17 cellular contexts compared by ENCODE assay signal in the genomic region with DNA sequence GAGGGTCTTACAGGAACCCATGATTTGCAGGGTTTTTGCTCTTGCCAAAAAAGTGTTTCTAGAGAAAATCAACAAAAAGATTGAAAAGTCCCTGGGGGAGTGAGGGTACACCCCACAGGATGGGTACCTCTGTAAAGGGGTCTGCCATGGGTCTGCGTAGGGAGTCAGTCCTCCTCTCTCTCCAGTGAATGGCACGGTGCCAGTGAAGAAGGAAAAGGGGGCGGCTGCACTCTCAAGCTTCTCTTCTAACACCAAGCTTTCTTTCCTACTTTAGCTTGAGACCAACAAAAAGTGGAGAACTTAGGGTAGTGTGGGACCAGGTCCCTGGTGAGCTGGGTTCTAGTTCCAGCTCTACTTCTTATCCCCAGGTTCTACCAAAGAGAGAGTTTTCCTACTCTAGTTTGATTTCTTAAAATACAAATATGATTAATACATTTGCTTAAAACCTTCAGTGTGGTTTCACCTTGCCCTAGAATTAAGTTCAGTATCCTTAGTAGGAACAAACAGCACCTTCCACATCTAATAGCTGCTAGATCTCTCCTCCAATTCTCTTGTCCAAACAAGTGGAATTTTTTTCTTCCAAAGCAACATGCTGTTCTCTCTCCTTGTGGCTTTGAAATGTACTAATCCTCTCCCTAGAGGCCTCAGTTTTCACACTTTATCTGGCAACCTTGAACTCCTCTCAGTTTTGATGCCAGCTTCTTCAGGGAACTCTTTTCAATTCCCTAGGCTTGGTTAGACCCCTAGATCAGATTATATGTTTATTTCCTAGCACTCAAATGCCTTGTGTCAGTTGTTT.
A peak's percentile ranks its signal among the peaks of the same experiment; 100 is the strongest.
DNase-seq lines count a peak whose midpoint lies in the region; TF ChIP-seq lines count a peak whose summit lies in the region.
"Had no signal": no experiment of that assay in that cellular context is flagged by ENCODE, and none has a peak within 500 bp of the region (broad histone marks: within the 10 kb centered on the region; RNA-seq: fewer than 3 reads in every experiment).

No MANE protein-coding gene starts in this region.

- H3K9me3 ChIP-seq in breast epithelium (no peaks in the 10 kb centered on the region), mammary epithelial cell (replicated peaks; ENCODE audit: insufficient read depth, low read length) (no peaks in the 10 kb centered on the region), KOPT-K1 (ENCODE audit: insufficient read depth, low read length, poor library complexity, severe bottlenecking) (no peaks in the 10 kb centered on the region)
- H3K9me3 ChIP-seq: lower lobe of right lung had no signal

- TF ChIP-seq CTCF in breast epithelium (IDR thresholded peaks at IDR 0.05) (no peak), mammary epithelial cell (conservative IDR thresholded peaks at IDR 0.05 in 1 of 2, IDR thresholded peaks at IDR 0.05 in 1 of 2; ENCODE audit: extremely low read depth in 1 of 2, insufficient read depth in 1 of 2, low read depth in 1 of 2, low read length in 2 of 2) (no peak), brain (conservative IDR thresholded peaks at IDR 0.05) (no peak)

- WGBS in mammary epithelial cell (ENCODE audit: low coverage, missing lambda C conversion rate), result 83% methylated on average over 3 of the region's 3 CpGs

- CTCF ChIA-PET in mammary epithelial cell (lab: Charles Lee; ENCODE audit: low non-redundant PET), result no interaction called here

- H3K79me2 ChIP-seq in mammary epithelial cell (ENCODE audit: insufficient read depth, low read length), result no peaks in the 10 kb centered on the region

- H3K27me3 ChIP-seq in breast epithelium, result no peaks in the 10 kb centered on the region
- H3K27me3 ChIP-seq in mammary epithelial cell (ENCODE audit: insufficient read depth, low read length), result no peaks in the 10 kb centered on the region

- no TSS peak for BruUV-seq in mammary epithelial cell (replicated peaks; lab: Mats Ljungman, UMichigan)

- no peak overlapping the region for H2AFZ ChIP-seq in mammary epithelial cell (ENCODE audit: low read depth, low read length)

- no peaks in the 10 kb centered on the region for H3K36me3 Mint-ChIP-seq in brain
- H3K36me3 Mint-ChIP-seq: natural killer cell treated with Interleukin-12 subunit alpha and Interleukin-12 subunit beta and Interleukin-15 and Interleukin-18, amount 100 ng/mL, for 72 hours had no signal

- H3K27me3 Mint-ChIP-seq in brain, result no peaks in the 10 kb centered on the region
- H3K27me3 Mint-ChIP-seq: CD4-positive, alpha-beta T cell had no signal

- no peaks in the 10 kb centered on the region for H3K36me3 ChIP-seq in breast epithelium
- H3K36me3 ChIP-seq in mammary epithelial cell (ENCODE audit: insufficient read depth, low read length), result no peaks in the 10 kb centered on the region
- H3K36me3 ChIP-seq in KOPT-K1 (ENCODE audit: insufficient read depth, low read length), result no peaks in the 10 kb centered on the region
- H3K36me3 ChIP-seq: lower lobe of right lung had no signal

- no peak for TF ChIP-seq POLR2A in breast epithelium (IDR thresholded peaks at IDR 0.05)

- H3K27ac ChIP-seq in breast epithelium (peak overlapping the region; percentile 21 to 66), mammary epithelial cell (ENCODE audit: insufficient read depth, low read depth, low read length) (no peak overlapping the region), KOPT-K1 (ENCODE audit: low read depth, low read length, poor library complexity, severe bottlenecking) (peak overlapping the region; percentile 91), substantia nigra (ENCODE audit: low read depth, low read length, poor library complexity, severe bottlenecking) (peak overlapping the region; percentile 13)
- H3K27ac ChIP-seq: lower lobe of right lung had no signal

- dilution Hi-C loops in mammary epithelial cell (cut with HindIII; ENCODE audit: low sequenced_read_pairs), result no loop called here

- H3K4me1 ChIP-seq in breast epithelium (peaks cover 0 to 5% of the 10 kb centered on the region in 2 donors), mammary epithelial cell (ENCODE audit: insufficient read depth, low read length) (peaks cover 3% of the 10 kb centered on the region)

- no peak overlapping the region for H3K9ac ChIP-seq in mammary epithelial cell (ENCODE audit: insufficient read depth, low read length)

- DNase-seq in breast epithelium (ENCODE audit: low spot score in 2 of 2) (no peak), mammary epithelial cell (no peak), substantia nigra (lab: John Stamatoyannopoulos, UW) (peak in 5 of 49 donors; percentile 1 to 23 (median 5)), UCSD-AML1 (lab: John Stamatoyannopoulos, UW; ENCODE audit: unreplicated experiment) (no peak), inferior parietal cortex (ENCODE audit: extremely low spot score) (no peak), ACHN (no peak)
- DNase-seq: activated CD4-positive, CD25-positive, alpha-beta regulatory T cell; activated CD8-positive, alpha-beta memory T cell treated with anti-CD3 and anti-CD28 coated beads for 24 hours; amygdala; CD4-positive, alpha-beta T cell; EL; lower lobe of right lung; NCI-H1048 had no signal

- H3K4me3 Mint-ChIP-seq in brain, result no peak overlapping the region
- H3K4me3 Mint-ChIP-seq: CD4-positive, alpha-beta T cell; natural killer cell treated with Interleukin-12 subunit alpha and Interleukin-12 subunit beta and Interleukin-15 and Interleukin-18, amount 100 ng/mL, for 72 hours had no signal

- intact Hi-C loops in breast epithelium (cut with DNase I; ENCODE audit: low total_unique reads) (no loop called here), mammary epithelial cell (cut with micrococcal nuclease) (loop anchor here (5.0 kb wide), 2 partner anchors 217 to 288 kb away; no protein-coding TSS in a partner anchor)

- H3K4me3 ChIP-seq in breast epithelium (no peak overlapping the region), mammary epithelial cell (replicated peaks in 1 of 3; ENCODE audit: insufficient read depth in 1 of 3, low read depth in 2 of 3, low read length in 3 of 3) (no peak overlapping the region)
- H3K4me3 ChIP-seq: lower lobe of right lung had no signal

- no peak overlapping the region for H3K4me2 ChIP-seq in mammary epithelial cell (ENCODE audit: insufficient read depth, low read depth, low read length)

- in situ Hi-C loops in mammary epithelial cell (cut with MboI; ENCODE audit: low sequenced_read_pairs in 2 of 2) (no loop called here), ACHN (cut with HindIII; ENCODE audit: low pct_ligation_motif_present, low pct_unique_long_range_greater_than_20kb, low sequenced_read_pairs) (no loop called here)

- peak overlapping the region in 3 of 5 experiments; percentile 7 to 28 (median 8) for H3K27ac Mint-ChIP-seq in brain
- H3K27ac Mint-ChIP-seq: activated T-helper 2 cell treated with anti-CD3 and anti-CD28 coated beads, Interferon-gamma antibody, Interleukin-2, Interleukin-4, amounts not matched to agents 10 μg/mL and 5 μg/mL and 100 μg/mL, durations not matched to agents 14 hours and 24 hours and 36 hours; CD4-positive, alpha-beta T cell; natural killer cell treated with Interleukin-12 subunit alpha and Interleukin-12 subunit beta and Interleukin-15 and Interleukin-18, amount 100 ng/mL, for 72 hours had no signal

- no peaks in the 10 kb centered on the region for H4K20me1 ChIP-seq in mammary epithelial cell (ENCODE audit: insufficient read depth, low read length)

- peaks cover 55% of the 10 kb centered on the region for H3K4me1 Mint-ChIP-seq in brain

- peaks cover 0 to 3% (median 0%) of the 10 kb centered on the region in 5 experiments for H3K9me3 Mint-ChIP-seq in brain
- H3K9me3 Mint-ChIP-seq: activated T-helper 2 cell treated with anti-CD3 and anti-CD28 coated beads, Interferon-gamma antibody, Interleukin-2, Interleukin-4, amounts not matched to agents 10 μg/mL and 5 μg/mL and 100 μg/mL, durations not matched to agents 14 hours and 24 hours and 36 hours; CD4-positive, alpha-beta T cell; natural killer cell treated with Interleukin-12 subunit alpha and Interleukin-12 subunit beta and Interleukin-15 and Interleukin-18, amount 100 ng/mL, for 72 hours had no signal
